28 cellular contexts compared by ENCODE assay signal in genomic region chr7:141600139-141600538, GRCh38.
"Had no signal": no experiment of that assay in that cellular context is flagged by ENCODE, and none has a peak within 500 bp of the region (broad histone marks: within the 10 kb centered on the region; RNA-seq: fewer than 3 reads in every experiment).

No MANE protein-coding gene starts in this region.

- H3K27me3 ChIP-seq: colonic mucosa, foreskin keratinocyte, right atrium auricular region, sigmoid colon, stomach, testis, tibial artery had no signal

- DNase-seq: colonic mucosa; effector CD8-positive, alpha-beta T cell; endodermal cell; foreskin keratinocyte; glutamatergic neuron; hypothalamus; immature natural killer cell; mesenchymal stem cell; mucosa of descending colon; naive B cell; nephron progenitor cell; nucleus accumbens; sigmoid colon; stimulated activated CD4-positive, alpha-beta T cell treated with anti-CD3 and anti-CD28 coated beads, Interleukin-2, amount 100 ng/mL, for 24 hours; stimulated activated CD4-positive, alpha-beta T cell treated with anti-CD3 and anti-CD28 coated beads, Interleukin-4, amount 100 ng/mL, for 24 hours; stimulated activated naive CD4-positive, alpha-beta T cell treated with Interleukin-2 at 50 U/mL for 16 hours; stomach; substantia nigra; testis; tibial artery had no signal

- H3K4me3 Mint-ChIP-seq: dendritic cell treated with granulocyte-macrophage colony-stimulating factor and Interleukin-4, amounts not matched to agents 40 ng/mL and 50 ng/mL, for 4 days; endodermal cell; immature natural killer cell; mesothelial cell of epicardium; naive B cell; nephron progenitor cell; stimulated activated effector memory CD8-positive, alpha-beta T cell treated with anti-CD3 and anti-CD28 coated beads, Interleukin-12 subunit alpha, Interleukin-12 subunit beta, amount 100 ng/mL, for 72 hours; type B pancreatic cell had no signal

- H3K4me1 Mint-ChIP-seq: mesothelial cell of epicardium, naive B cell, nephron progenitor cell had no signal

- H3K27me3 Mint-ChIP-seq: dendritic cell treated with granulocyte-macrophage colony-stimulating factor and Interleukin-4, amounts not matched to agents 40 ng/mL and 50 ng/mL, for 4 days; naive B cell; type B pancreatic cell had no signal

- H3K27ac ChIP-seq: colonic mucosa, epithelial cell of prostate, foreskin keratinocyte, prostate gland, right atrium auricular region, sigmoid colon, stomach, testis, tibial artery had no signal

- H3K36me3 ChIP-seq: colonic mucosa, prostate gland, right atrium auricular region had no signal

- ATAC-seq: esophagus mucosa; foreskin keratinocyte; mucosa of descending colon; stimulated activated effector memory CD8-positive, alpha-beta T cell treated with anti-CD3 and anti-CD28 coated beads, Interleukin-12 subunit alpha, Interleukin-12 subunit beta, amount 100 ng/mL, for 72 hours had no signal

- H3K9me3 Mint-ChIP-seq: dendritic cell treated with granulocyte-macrophage colony-stimulating factor and Interleukin-4, amounts not matched to agents 40 ng/mL and 50 ng/mL, for 4 days; endodermal cell; immature natural killer cell; mesothelial cell of epicardium; naive B cell; nephron progenitor cell; stimulated activated effector memory CD8-positive, alpha-beta T cell treated with anti-CD3 and anti-CD28 coated beads, Interleukin-12 subunit alpha, Interleukin-12 subunit beta, amount 100 ng/mL, for 72 hours; type B pancreatic cell had no signal

- H3K27ac Mint-ChIP-seq: dendritic cell treated with granulocyte-macrophage colony-stimulating factor and Interleukin-4, amounts not matched to agents 40 ng/mL and 50 ng/mL, for 4 days; endodermal cell; mesothelial cell of epicardium; naive B cell; nephron progenitor cell; type B pancreatic cell had no signal

- H3K4me3 ChIP-seq: colonic mucosa, mucosa of descending colon, prostate gland, right atrium auricular region, sigmoid colon, stomach, testis, tibial artery had no signal

- H3K9me3 ChIP-seq: colonic mucosa, mucosa of descending colon, prostate gland, right atrium auricular region, sigmoid colon, stomach, testis, tibial artery had no signal

- H3K4me1 ChIP-seq: colonic mucosa, foreskin keratinocyte, prostate gland, right atrium auricular region, sigmoid colon, stomach, testis, tibial artery had no signal
